ENCODE assay signal across 37 cellular contexts in the genomic region with DNA sequence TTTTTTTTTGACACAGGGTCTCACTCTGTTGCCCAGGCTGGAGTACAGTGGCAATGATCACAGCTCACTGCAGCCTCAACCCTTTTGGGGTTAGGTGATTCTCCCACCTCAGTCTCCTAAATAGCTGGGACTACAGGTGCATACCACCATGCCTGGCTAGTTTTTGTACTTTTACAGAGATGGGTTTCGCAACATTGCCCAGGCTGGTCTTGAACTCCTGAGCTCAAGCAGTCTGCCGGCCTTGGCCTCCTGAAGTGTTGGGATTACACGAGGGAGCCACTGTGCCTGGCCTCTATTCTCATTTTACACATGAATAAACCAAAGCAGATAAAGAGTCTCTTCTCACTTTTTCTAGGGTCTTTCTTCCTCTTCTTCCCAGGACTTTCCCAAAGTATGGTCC. TPM values are rescaled to one million over a fixed set of nuclear protein-coding genes. Genes with fewer than 3 reads are reported as not detected.
"Had no signal": no experiment of that assay in that cellular context is flagged by ENCODE, and none has a peak within 500 bp of the region (broad histone marks: within the 10 kb centered on the region; RNA-seq: fewer than 3 reads in every experiment).

No MANE protein-coding gene starts in this region.

- DNase-seq: activated B cell treated with CpG ODN at 0.5 μM for 24 hours; activated CD4-positive, alpha-beta memory T cell treated with anti-CD3 and anti-CD28 coated beads for 36 hours; activated CD4-positive, alpha-beta T cell treated with anti-CD3 and anti-CD28 coated beads for 4 hours; activated CD4-positive, alpha-beta T cell treated with anti-CD3 and anti-CD28 coated beads, Interleukin-2, amount 10 ng/mL, durations not matched to agents 24 days and 14 days; activated CD4-positive, alpha-beta T cell treated with anti-CD3 and anti-CD28 coated beads, Interleukin-2, amount 50 U/mL, for 1 hour; activated CD4-positive, alpha-beta T cell treated with anti-CD3 and anti-CD28 coated beads, Interleukin-2, amount 50 U/mL, for 4 hours; activated CD4-positive, CD25-positive, alpha-beta regulatory T cell treated with anti-CD3 and anti-CD28 coated beads, Interleukin-2, amount 50 U/mL, for 72 hours; activated CD8-positive, alpha-beta memory T cell treated with anti-CD3 and anti-CD28 coated beads, Interleukin-2, amount 50 U/mL, for 4 hours; activated CD8-positive, alpha-beta T cell treated with anti-CD3 and anti-CD28 coated beads for 36 hours; activated effector memory CD4-positive, alpha-beta T cell treated with anti-CD3 and anti-CD28 coated beads, Interleukin-2, amount 50 U/mL, for 16 hours; activated gamma-delta T cell treated with Interleukin-2 at 50 U/mL for 16 hours; activated naive CD4-positive, alpha-beta T cell; activated naive CD4-positive, alpha-beta T cell treated with anti-CD3 and anti-CD28 coated beads for 36 hours; activated naive CD4-positive, alpha-beta T cell treated with anti-CD3 and anti-CD28 coated beads, Interleukin-2, amount 50 U/mL, for 16 hours; activated naive CD8-positive, alpha-beta T cell treated with anti-CD3 and anti-CD28 coated beads for 36 hours; activated T-cell treated with anti-CD3 and anti-CD28 coated beads for 4 hours; activated T-cell treated with anti-CD3 and anti-CD28 coated beads, Interleukin-2, amount 50 U/mL, for 1 hour; activated T-cell treated with anti-CD3 and anti-CD28 coated beads, Interleukin-2, amount 50 U/mL, for 4 hours; activated T-cell treated with anti-CD3 and anti-CD28 coated beads, Interleukin-2, amount 50 U/mL, for 72 hours; adrenal gland; amniotic stem cell; aorta; body of pancreas; central memory CD4-positive, alpha-beta T cell; T-helper 9 cell had no signal

- H3K27ac ChIP-seq: adrenal gland, body of pancreas, brain microvascular endothelial cell, breast epithelium, VCaP had no signal

- H3K4me3 ChIP-seq: adrenal gland, body of pancreas, breast epithelium had no signal

- ATAC-seq: activated CD8-positive, alpha-beta T cell treated with anti-CD3 and anti-CD28 coated beads for 36 hours; activated naive CD4-positive, alpha-beta T cell treated with anti-CD3 and anti-CD28 coated beads, Interleukin-2, amount 50 U/mL, for 72 hours; activated T-cell treated with anti-CD3 and anti-CD28 coated beads, Interleukin-2, amount 50 U/mL, for 4 hours; activated T-cell treated with anti-CD3 and anti-CD28 coated beads, Interleukin-2, amount 50 U/mL, for 72 hours; activated T-helper 17 cell treated with anti-CD3 and anti-CD28 coated beads, Interleukin-2, amount 50 U/mL, for 72 hours; body of pancreas had no signal

- H3K4me1 ChIP-seq: breast epithelium had no signal

- FAIRE-seq: astrocyte, colon, TTC549 had no signal

- H3K36me3 ChIP-seq: adrenal gland, brain microvascular endothelial cell, breast epithelium had no signal

- H3K27me3 ChIP-seq: adrenal gland, body of pancreas, brain microvascular endothelial cell, breast epithelium had no signal

- H3K9me3 ChIP-seq: adrenal gland, body of pancreas, breast epithelium had no signal

RNA-seq across cellular contexts. Expression of gene TOMM20L, which starts 3.2 kb away (rescaled TPM):
- total RNA-seq: activated B cell treated with CpG ODN at 0.5 μM for 24 hours; activated CD4-positive, alpha-beta memory T cell treated with anti-CD3 and anti-CD28 coated beads for 36 hours; activated CD4-positive, alpha-beta T cell treated with anti-CD3 and anti-CD28 coated beads, Interleukin-2, amount 10 ng/mL, durations not matched to agents 24 days and 14 days; activated CD8-positive, alpha-beta memory T cell treated with anti-CD3 and anti-CD28 coated beads for 36 hours; activated CD8-positive, alpha-beta T cell treated with anti-CD3 and anti-CD28 coated beads for 36 hours; activated naive CD4-positive, alpha-beta T cell treated with anti-CD3 and anti-CD28 coated beads for 36 hours; activated naive CD4-positive, alpha-beta T cell treated with anti-CD3 and anti-CD28 coated beads, Interleukin-2, amount 50 U/mL, for 72 hours; activated naive CD8-positive, alpha-beta T cell treated with anti-CD3 and anti-CD28 coated beads for 36 hours; activated T-cell treated with anti-CD3 and anti-CD28 coated beads, Interleukin-2, amount 50 U/mL, for 4 hours; activated T-cell treated with anti-CD3 and anti-CD28 coated beads, Interleukin-2, amount 50 U/mL, for 72 hours; activated T-helper 1 cell treated with anti-CD3 and anti-CD28 coated beads, Interleukin-12 subunit alpha, Interleukin-12 subunit beta, Interleukin-2, Interleukin-4 antibody, amounts not matched to agents 30 ng/mL and 10 ng/mL and 1 ng/mL, durations not matched to agents 14 hours and 24 hours and 36 hours; activated T-helper 17 cell treated with anti-CD3 and anti-CD28 coated beads, Interleukin-2, amount 50 U/mL, for 72 hours; aorta; astrocyte; breast epithelium; cardiac septum; cerebellum had no signal
- polyA plus RNA-seq: adrenal gland, aorta had no signal
